Comparison of ENCODE assay signal across 29 cellular contexts in genomic region chr14:90603336-90603735, GRCh38.
"Had no signal": no experiment of that assay in that cellular context is flagged by ENCODE, and none has a peak within 500 bp of the region (broad histone marks: within the 10 kb centered on the region; RNA-seq: fewer than 3 reads in every experiment).

No MANE protein-coding gene starts in this region.

- ATAC-seq: activated CD4-positive, alpha-beta T cell treated with anti-CD3 and anti-CD28 coated beads for 36 hours; activated T-cell treated with anti-CD3 and anti-CD28 coated beads, Interleukin-2, amount 50 U/mL, for 72 hours; esophagus mucosa; gastroesophageal sphincter; T-helper 17 cell had no signal

- H3K4me3 Mint-ChIP-seq: activated B cell treated with CpG ODN at 0.5 μM for 24 hours; activated CD4-positive, alpha-beta memory T cell treated with anti-CD3 and anti-CD28 coated beads, Interleukin-2, amount 10 ng/mL, durations not matched to agents 7 days and 5 days; activated CD4-positive, alpha-beta T cell treated with anti-CD3 and anti-CD28 coated beads for 36 hours; activated CD4-positive, alpha-beta T cell treated with anti-CD3 and anti-CD28 coated beads, Interleukin-2, amount 10 ng/mL, durations not matched to agents 24 days and 14 days; activated naive CD8-positive, alpha-beta T cell; activated T-cell treated with anti-CD3 and anti-CD28 coated beads, Interleukin-2, amount 50 U/mL, for 24 hours; activated T-cell treated with anti-CD3 and anti-CD28 coated beads, Interleukin-2, amount 50 U/mL, for 72 hours; central memory CD8-positive, alpha-beta T cell; dendritic cell treated with granulocyte-macrophage colony-stimulating factor and Interleukin-4, amounts not matched to agents 40 ng/mL and 50 ng/mL, for 4 days; T-helper 17 cell; T-helper 2 cell treated with Interferon-gamma antibody and Interleukin-4, amounts not matched to agents 5 μg/mL and 100 μg/mL, for 36 hours had no signal

- H3K4me1 Mint-ChIP-seq: activated CD4-positive, alpha-beta memory T cell treated with anti-CD3 and anti-CD28 coated beads, Interleukin-2, amount 10 ng/mL, durations not matched to agents 7 days and 5 days; activated CD4-positive, alpha-beta T cell treated with anti-CD3 and anti-CD28 coated beads for 36 hours; activated CD4-positive, alpha-beta T cell treated with anti-CD3 and anti-CD28 coated beads, Interleukin-2, amount 10 ng/mL, durations not matched to agents 24 days and 14 days; central memory CD8-positive, alpha-beta T cell; T-helper 17 cell had no signal

- H3K9me3 Mint-ChIP-seq: activated B cell treated with CpG ODN at 0.5 μM for 24 hours; activated CD4-positive, alpha-beta memory T cell treated with anti-CD3 and anti-CD28 coated beads, Interleukin-2, amount 10 ng/mL, durations not matched to agents 7 days and 5 days; activated CD4-positive, alpha-beta T cell treated with anti-CD3 and anti-CD28 coated beads, Interleukin-2, amount 10 ng/mL, durations not matched to agents 24 days and 14 days; activated T-cell treated with anti-CD3 and anti-CD28 coated beads, Interleukin-2, amount 50 U/mL, for 24 hours; activated T-cell treated with anti-CD3 and anti-CD28 coated beads, Interleukin-2, amount 50 U/mL, for 72 hours; central memory CD8-positive, alpha-beta T cell; dendritic cell treated with granulocyte-macrophage colony-stimulating factor and Interleukin-4, amounts not matched to agents 40 ng/mL and 50 ng/mL, for 4 days; T-helper 2 cell treated with Interferon-gamma antibody and Interleukin-4, amounts not matched to agents 5 μg/mL and 100 μg/mL, for 36 hours had no signal

- H3K36me3 Mint-ChIP-seq: activated naive CD8-positive, alpha-beta T cell had no signal

- H3K27ac Mint-ChIP-seq: activated B cell treated with CpG ODN at 0.5 μM for 24 hours; activated CD4-positive, alpha-beta memory T cell treated with anti-CD3 and anti-CD28 coated beads, Interleukin-2, amount 10 ng/mL, durations not matched to agents 7 days and 5 days; activated CD4-positive, alpha-beta T cell treated with anti-CD3 and anti-CD28 coated beads for 36 hours; activated CD4-positive, alpha-beta T cell treated with anti-CD3 and anti-CD28 coated beads, Interleukin-2, amount 10 ng/mL, durations not matched to agents 24 days and 14 days; activated naive CD8-positive, alpha-beta T cell; activated T-cell treated with anti-CD3 and anti-CD28 coated beads, Interleukin-2, amount 50 U/mL, for 24 hours; activated T-cell treated with anti-CD3 and anti-CD28 coated beads, Interleukin-2, amount 50 U/mL, for 72 hours; dendritic cell treated with granulocyte-macrophage colony-stimulating factor and Interleukin-4, amounts not matched to agents 40 ng/mL and 50 ng/mL, for 4 days; T-helper 17 cell; T-helper 2 cell treated with Interferon-gamma antibody and Interleukin-4, amounts not matched to agents 5 μg/mL and 100 μg/mL, for 36 hours had no signal

- DNase-seq: activated B cell treated with CpG ODN at 0.5 μM for 24 hours; activated CD4-positive, alpha-beta memory T cell treated with anti-CD3 and anti-CD28 coated beads, Interleukin-2, amount 10 ng/mL, durations not matched to agents 7 days and 5 days; activated CD4-positive, alpha-beta T cell treated with anti-CD3 and anti-CD28 coated beads for 36 hours; activated CD4-positive, alpha-beta T cell treated with anti-CD3 and anti-CD28 coated beads, Interleukin-2, amount 10 ng/mL, durations not matched to agents 24 days and 14 days; activated CD4-positive, CD25-positive, alpha-beta regulatory T cell treated with anti-CD3 and anti-CD28 coated beads, Interleukin-2, amount 50 U/mL, for 72 hours; activated CD8-positive, alpha-beta memory T cell treated with anti-CD3 and anti-CD28 coated beads, Interleukin-2, amount 50 U/mL, for 48 hours; activated gamma-delta T cell; activated naive CD4-positive, alpha-beta T cell treated with anti-CD3 and anti-CD28 coated beads, Interleukin-2, amount 50 U/mL, for 16 hours; activated naive CD4-positive, alpha-beta T cell treated with Interleukin-2 at 50 U/mL for 16 hours; activated T-cell treated with anti-CD3 and anti-CD28 coated beads for 4 hours; activated T-cell treated with anti-CD3 and anti-CD28 coated beads, Interleukin-2, amount 50 U/mL, for 24 hours; activated T-cell treated with anti-CD3 and anti-CD28 coated beads, Interleukin-2, amount 50 U/mL, for 72 hours; amniotic stem cell; anterior cingulate cortex; brain microvascular endothelial cell; effector CD8-positive, alpha-beta T cell; foreskin melanocyte; head of caudate nucleus; hippocampal formation; T-helper 1 cell; T-helper 17 cell; T1000; WERI-Rb-1 had no signal
